Comparison of ENCODE assay signal across 8 cellular contexts in the genomic region with DNA sequence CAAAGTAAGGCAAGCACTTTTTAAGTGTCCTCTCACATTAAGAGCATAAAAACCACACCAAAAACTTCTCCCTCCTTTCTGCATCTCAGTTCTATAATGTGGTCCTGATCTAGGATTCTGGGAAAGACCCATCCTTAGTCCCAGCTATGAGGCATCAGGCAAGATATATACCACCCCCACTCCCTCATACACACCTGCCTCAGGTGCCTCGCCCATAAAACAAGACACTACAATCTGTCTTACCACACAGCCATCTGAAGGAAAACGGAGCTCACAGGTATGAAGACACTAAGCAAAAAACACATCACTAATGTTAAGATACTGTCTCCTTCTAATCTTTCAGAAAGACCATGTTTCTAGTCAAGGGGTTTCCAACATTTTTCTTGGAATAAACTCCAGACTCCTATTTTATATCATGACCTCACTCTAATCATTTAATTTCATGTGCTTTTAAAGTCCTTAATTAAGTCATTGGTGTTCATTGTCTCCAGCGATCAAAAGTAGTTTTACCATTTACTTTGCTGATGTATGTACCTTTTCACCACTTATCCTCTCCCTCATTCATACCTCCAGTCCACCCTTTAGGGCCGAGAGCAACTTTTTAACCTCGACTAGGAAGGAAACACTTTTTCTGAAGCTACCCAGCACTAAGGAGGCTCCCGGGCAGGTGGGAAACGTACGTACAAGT. TPM values are rescaled to one million over a fixed set of nuclear protein-coding genes. Genes with fewer than 3 reads are reported as not detected.
DNase-seq lines count a peak whose midpoint lies in the region; ATAC-seq, FAIRE-seq and TF ChIP-seq lines count a peak whose summit lies in the region.

No MANE protein-coding gene starts in this region.

- CTCF ChIA-PET in RWPE1 (lab: Yijun Ruan, JAX) (interaction anchor here (0.6 to 2.5 kb wide), 4 partner anchors 20 to 69 kb away, joined by 3 to 9 read pairs (median 4); no protein-coding TSS in a partner anchor), HEK293T (lab: Yijun Ruan, JAX) (interaction anchor here (0.6 to 2.3 kb wide), 2 partner anchors 9 to 28 kb away, joined by 3 to 10 read pairs; no protein-coding TSS in a partner anchor)

- no peaks in the 10 kb centered on the region for H3K36me3 ChIP-seq in esophagus squamous epithelium
- peaks cover 2% of the 10 kb centered on the region for H3K36me3 ChIP-seq in rectal smooth muscle tissue (ENCODE audit: control insufficient read depth, insufficient read depth, low read length)

- peaks cover 55 to 90% (median 75%) of the 10 kb centered on the region in 3 donors for H3K4me1 ChIP-seq in esophagus squamous epithelium
- H3K4me1 ChIP-seq in rectal smooth muscle tissue (ENCODE audit: control insufficient read depth, insufficient read depth, low read length) = peaks cover 67% of the 10 kb centered on the region

- H3K9ac ChIP-seq in rectal smooth muscle tissue (ENCODE audit: low read length) = peak overlapping the region; percentile 81

- 6 to 11% methylated on average over 6 to 8 of the region's 8 CpGs for WGBS in esophagus squamous epithelium, 2 donors

- H3K27me3 ChIP-seq in esophagus squamous epithelium (no peaks in the 10 kb centered on the region), rectal smooth muscle tissue (ENCODE audit: control insufficient read depth, insufficient read depth, low read length) (no peaks in the 10 kb centered on the region)

- FAIRE-seq in GM19239 (lab: Jason Lieb, UNC) = peak; percentile 48

- DNase-seq in GM19239 (ENCODE audit: insufficient read length, low spot score) (no peak), RWPE1 (ENCODE audit: low spot score) (no peak), esophagus squamous epithelium (lab: John Stamatoyannopoulos, UW) (no peak), left colon (no peak), HEK293T (ENCODE audit: extremely low spot score) (no peak), hypothalamus (lab: John Stamatoyannopoulos, UW) (no peak)

- peak overlapping the region; percentile 98 for H3K27ac ChIP-seq in RWPE1
- H3K27ac ChIP-seq in esophagus squamous epithelium = peak overlapping the region; percentile 90 to 100 (median 99)
- peak overlapping the region; percentile 96 for H3K27ac ChIP-seq in rectal smooth muscle tissue (ENCODE audit: low read depth, low read length)

- no peak for TF ChIP-seq POLR2A in esophagus squamous epithelium (IDR thresholded peaks at IDR 0.05)

- POLR2A ChIA-PET in RWPE1 (lab: Yijun Ruan, JAX; ENCODE audit: low non-redundant PET) (interaction anchor here (0.5 to 1.7 kb wide), 4 partner anchors 8 to 70 kb away, joined by 3 to 6 read pairs (median 4); no protein-coding TSS in a partner anchor), HEK293T (lab: Yijun Ruan, JAX) (interaction anchor here (0.7 to 3.4 kb wide), 14 partner anchors 9 to 302 kb away, joined by 3 to 26 read pairs (median 4); a partner anchor contains a TSS)

- TF ChIP-seq CTCF in RWPE1 (conservative IDR thresholded peaks at IDR 0.05; ENCODE audit: low read depth) (no peak), esophagus squamous epithelium (IDR thresholded peaks at IDR 0.05) (no peak)

- H3K4me3 ChIP-seq in esophagus squamous epithelium = peak overlapping the region; percentile 56 to 95 (median 86)
- peak overlapping the region; percentile 90 for H3K4me3 ChIP-seq in rectal smooth muscle tissue (ENCODE audit: low read length)

- intact Hi-C loops in esophagus squamous epithelium (cut with DNase I) = no loop called here
- intact Hi-C loops in left colon (cut with DNase I, micrococcal nuclease) = no loop called here

- no peaks in the 10 kb centered on the region for H3K9me3 ChIP-seq in esophagus squamous epithelium

- ATAC-seq in left colon = no peak
- no peak for ATAC-seq in GM21390 (IDR thresholded peaks at IDR 0.05; ENCODE audit: unreplicated experiment)

TF ChIP-seq in HEK293T, 16 proteins besides CTCF, POLR2A, EP300 and RAD21:
- no peak for TF ChIP-seq CTBP1 (IDR thresholded peaks at IDR 0.05; ENCODE audit: borderline replicate concordance)
- no peak for TF ChIP-seq FOXA1 (IDR thresholded peaks at IDR 0.05)
- TF ChIP-seq HDGF (IDR thresholded peaks at IDR 0.05; ENCODE audit: borderline replicate concordance) = no peak
- no peak for TF ChIP-seq ARNT (IDR thresholded peaks at IDR 0.05)
- no peak for TF ChIP-seq BHLHE40 (IDR thresholded peaks at IDR 0.05; ENCODE audit: borderline replicate concordance)
- no peak for TF ChIP-seq ELF4 (IDR thresholded peaks at IDR 0.05)
- no peak for TF ChIP-seq ZNF384 (IDR thresholded peaks at IDR 0.05)
- TF ChIP-seq TARDBP (IDR thresholded peaks at IDR 0.05) = no peak
- TF ChIP-seq LEF1 (IDR thresholded peaks at IDR 0.05; ENCODE audit: borderline replicate concordance) = no peak
- no peak for TF ChIP-seq FOXK2 (IDR thresholded peaks at IDR 0.05)
- no peak for TF ChIP-seq NFRKB (IDR thresholded peaks at IDR 0.05)

RNA-seq across cellular contexts. Expression of a gene that starts 1.1 kb away (rescaled TPM):
- total RNA-seq in esophagus squamous epithelium (10 to 100 TPM in 1 of 4 donors, 1 to 10 TPM in 3; 3.7 to 14.7 (median 6.7) TPM), left colon (10 to 100 TPM; 13.0 to 13.3 TPM)

RNA-seq across cellular contexts. Expression of a gene that starts 53.8 kb away (rescaled TPM):
- total RNA-seq in esophagus squamous epithelium (not detected), left colon (not detected)
